Comparison of ENCODE assay signal across 23 cellular contexts in genomic region chr4:150961566-150961965, GRCh38.
"Had no signal": no experiment of that assay in that cellular context is flagged by ENCODE, and none has a peak within 500 bp of the region (broad histone marks: within the 10 kb centered on the region; RNA-seq: fewer than 3 reads in every experiment).

No MANE protein-coding gene starts in this region.

- DNase-seq: activated T-cell treated with anti-CD3 and anti-CD28 coated beads, Interleukin-2, amount 50 U/mL, for 1 hour; dorsolateral prefrontal cortex; effector memory CD4-positive, alpha-beta T cell; hippocampal formation; nephron progenitor cell; ovary; right lobe of liver; small intestine; T1000; uterus had no signal

- H3K27ac ChIP-seq: colonic mucosa, dorsolateral prefrontal cortex, neutrophil, ovary, right lobe of liver, uterus had no signal

- H3K9me3 Mint-ChIP-seq: activated naive CD4-positive, alpha-beta T cell treated with anti-CD3 and anti-CD28 coated beads, Interleukin-2, amount 50 U/mL, for 24 hours; central memory CD8-positive, alpha-beta T cell had no signal

- H3K4me3 ChIP-seq: colonic mucosa, dorsolateral prefrontal cortex, ovary, right lobe of liver, uterus had no signal

- H3K27me3 ChIP-seq: colonic mucosa, dorsolateral prefrontal cortex, neutrophil, ovary, right lobe of liver, uterus had no signal

- H3K4me3 Mint-ChIP-seq: activated CD4-positive, alpha-beta memory T cell treated with anti-CD3 and anti-CD28 coated beads for 36 hours; activated CD4-positive, alpha-beta T cell treated with anti-CD3 and anti-CD28 coated beads, Interleukin-2, amount 10 ng/mL, durations not matched to agents 24 days and 14 days; activated naive CD4-positive, alpha-beta T cell treated with anti-CD3 and anti-CD28 coated beads, Interleukin-2, amount 50 U/mL, for 24 hours; central memory CD8-positive, alpha-beta T cell; nephron progenitor cell; stimulated activated memory B cell treated with anti-CD40 and anti-IgM and Interleukin-4, amounts not matched to agents 10 μg/mL and 1 μg/mL and 100 μg/mL, for 72 hours; stimulated activated naive CD8-positive, alpha-beta T cell treated with anti-CD3 and anti-CD28 coated beads, Interleukin-15, amount 100 ng/mL, for 72 hours; T-helper 1 cell treated with Interleukin-12 subunit alpha and Interleukin-12 subunit beta and Interleukin-4 antibody, amounts not matched to agents 30 μg/mL and 1 μg/mL, for 36 hours; type B pancreatic cell had no signal

- H3K36me3 ChIP-seq: colonic mucosa, neutrophil, ovary, right lobe of liver, uterus had no signal

- FAIRE-seq: bronchial epithelial cell, small intestine had no signal

- H3K9me3 ChIP-seq: colonic mucosa, ovary, right lobe of liver, uterus had no signal

- H3K27me3 Mint-ChIP-seq: activated CD4-positive, alpha-beta memory T cell treated with anti-CD3 and anti-CD28 coated beads for 36 hours; activated CD4-positive, alpha-beta T cell treated with anti-CD3 and anti-CD28 coated beads, Interleukin-2, amount 10 ng/mL, durations not matched to agents 24 days and 14 days; activated naive CD4-positive, alpha-beta T cell treated with anti-CD3 and anti-CD28 coated beads, Interleukin-2, amount 50 U/mL, for 24 hours; activated T-helper 17 cell treated with anti-CD3 and anti-CD28 coated beads, Interleukin-2, amount 50 U/mL, for 72 hours; central memory CD8-positive, alpha-beta T cell; progenitor cell of endocrine pancreas; stimulated activated memory B cell treated with anti-CD40 and anti-IgM and Interleukin-4, amounts not matched to agents 10 μg/mL and 1 μg/mL and 100 μg/mL, for 72 hours; stimulated activated naive CD8-positive, alpha-beta T cell treated with anti-CD3 and anti-CD28 coated beads, Interleukin-15, amount 100 ng/mL, for 72 hours; type B pancreatic cell had no signal

- H3K4me1 Mint-ChIP-seq: nephron progenitor cell had no signal

- H3K4me1 ChIP-seq: colonic mucosa, uterus had no signal

- H3K27ac Mint-ChIP-seq: activated CD4-positive, alpha-beta memory T cell treated with anti-CD3 and anti-CD28 coated beads for 36 hours; activated naive CD4-positive, alpha-beta T cell treated with anti-CD3 and anti-CD28 coated beads, Interleukin-2, amount 50 U/mL, for 24 hours; activated T-helper 17 cell treated with anti-CD3 and anti-CD28 coated beads, Interleukin-2, amount 50 U/mL, for 72 hours; nephron progenitor cell; progenitor cell of endocrine pancreas; stimulated activated memory B cell treated with anti-CD40 and anti-IgM and Interleukin-4, amounts not matched to agents 10 μg/mL and 1 μg/mL and 100 μg/mL, for 72 hours; stimulated activated naive CD8-positive, alpha-beta T cell treated with anti-CD3 and anti-CD28 coated beads, Interleukin-15, amount 100 ng/mL, for 72 hours; T-helper 1 cell treated with Interleukin-12 subunit alpha and Interleukin-12 subunit beta and Interleukin-4 antibody, amounts not matched to agents 30 μg/mL and 1 μg/mL, for 36 hours; type B pancreatic cell had no signal
